ENCODE assay signal across 11 cellular contexts in the genomic region with DNA sequence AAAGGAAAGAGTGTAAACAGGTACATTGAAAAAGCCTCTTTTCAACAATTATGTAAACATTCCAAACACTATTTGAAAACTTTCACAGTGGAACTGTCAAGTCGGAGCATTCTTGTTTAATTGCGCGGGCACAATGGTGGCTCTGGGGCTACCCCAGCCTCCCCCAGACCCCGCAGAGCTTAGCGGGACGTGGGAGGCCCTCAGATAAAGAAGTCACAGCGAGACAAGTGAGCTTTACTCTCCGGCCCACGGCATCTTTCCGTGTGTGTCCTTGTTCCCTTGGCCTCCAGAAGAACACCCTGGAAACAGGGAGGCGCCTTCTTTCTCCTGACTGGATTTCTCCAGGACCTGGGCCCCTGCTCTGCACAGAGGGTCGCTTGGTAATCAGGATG.
DNase-seq lines count a peak whose midpoint lies in the region; ATAC-seq and TF ChIP-seq lines count a peak whose summit lies in the region.
"Had no signal": no experiment of that assay in that cellular context is flagged by ENCODE, and none has a peak within 500 bp of the region (broad histone marks: within the 10 kb centered on the region; RNA-seq: fewer than 3 reads in every experiment).

No MANE protein-coding gene starts in this region.

- H3K27ac ChIP-seq in adrenal gland = no peak overlapping the region
- H3K27ac ChIP-seq: SK-N-MC had no signal

- intact Hi-C loops in adrenal gland (cut with DNase I) = no loop called here

- no peaks in the 10 kb centered on the region for H3K36me3 ChIP-seq in adrenal gland (replicated peaks in 1 of 2)

- H3K4me3 Mint-ChIP-seq in WTC11 = peak overlapping the region; percentile 78
- peak overlapping the region; percentile 71 for H3K4me3 Mint-ChIP-seq in progenitor cell of endocrine pancreas (ENCODE audit: low read depth)

- H3K9me3 ChIP-seq in iPS-18c (ENCODE audit: control insufficient read depth, insufficient read depth, low read length) (no peaks in the 10 kb centered on the region), adrenal gland (replicated peaks in 1 of 3) (no peaks in the 10 kb centered on the region)

- POLR2A ChIA-PET in WTC11 (lab: Charles Lee) = interaction anchor here (0.9 to 1.6 kb wide), 4 partner anchors 9 to 394 kb away, joined by 3 to 5 read pairs (median 4); no protein-coding TSS in a partner anchor

- peaks cover 19% of the 10 kb centered on the region for H3K27me3 ChIP-seq in adrenal gland

- 63 to 72% (median 71%) methylated on average over 12 of the region's 12 CpGs for WGBS in adrenal gland, 4 donors

- H3K4me3 ChIP-seq in GM12864 (ENCODE audit: low read depth, low read length) (peak overlapping the region; percentile 57), iPS-18c (ENCODE audit: insufficient read depth, low read depth, low read length) (peak overlapping the region; percentile 51), adrenal gland (peak overlapping the region in 1 of 4 donors; percentile 36)
- H3K4me3 ChIP-seq: lung, SK-N-MC had no signal

- TF ChIP-seq CTCF in GM12864 (IDR thresholded peaks at IDR 0.05; ENCODE audit: low read depth, low read length, missing control alignments) (no peak), WTC11 (IDR thresholded peaks at IDR 0.05) (no peak), progenitor cell of endocrine pancreas (IDR thresholded peaks at IDR 0.05; ENCODE audit: unreplicated experiment) (no peak), adrenal gland (IDR thresholded peaks at IDR 0.05) (no peak)

- TF ChIP-seq POLR2A in adrenal gland (IDR thresholded peaks at IDR 0.05) = no peak

- H3K4me1 ChIP-seq in adrenal gland (replicated peaks in 1 of 2) = peaks cover 0 to 3% of the 10 kb centered on the region in 2 donors

- H3K36me3 Mint-ChIP-seq in WTC11 = peaks cover 21% of the 10 kb centered on the region
- H3K36me3 Mint-ChIP-seq in progenitor cell of endocrine pancreas (ENCODE audit: insufficient read depth) = peaks cover 1% of the 10 kb centered on the region

- H3K27ac Mint-ChIP-seq in WTC11 = peak overlapping the region; percentile 93
- H3K27ac Mint-ChIP-seq in progenitor cell of endocrine pancreas = peak overlapping the region; percentile 82

- peaks cover 22% of the 10 kb centered on the region for H3K9me3 Mint-ChIP-seq in WTC11
- H3K9me3 Mint-ChIP-seq in progenitor cell of endocrine pancreas (ENCODE audit: low read depth) = peaks cover 6% of the 10 kb centered on the region

- H3K27me3 Mint-ChIP-seq in WTC11 (ENCODE audit: low read depth) (peaks cover 30% of the 10 kb centered on the region), progenitor cell of endocrine pancreas (peaks cover 33% of the 10 kb centered on the region)

- H3K4me1 Mint-ChIP-seq in WTC11 = peaks cover 31% of the 10 kb centered on the region
- H3K4me1 Mint-ChIP-seq in progenitor cell of endocrine pancreas (ENCODE audit: low read depth) = peaks cover 21% of the 10 kb centered on the region

- DNase-seq in GM12864 (ENCODE audit: low read depth) (no peak), WTC11 (ENCODE audit: low spot score) (no peak), progenitor cell of endocrine pancreas (ENCODE audit: low spot score, unreplicated experiment) (no peak), OCI-M1 (lab: John Stamatoyannopoulos, UW) (no peak), adrenal gland (no peak), NCI-H1417 (lab: John Stamatoyannopoulos, UW) (no peak), NCI-H1417 treated with DMSO at 0.1 percent for 48 hours (lab: John Stamatoyannopoulos, UW) (no peak)
- DNase-seq: AML-193 had no signal

- peak; percentile 20 for ATAC-seq in WTC11

- CTCF ChIA-PET in WTC11 (lab: Charles Lee) = interaction anchor here (1.6 to 3.1 kb wide), 4 partner anchors 7 to 26 kb away, joined by 5 to 24 read pairs (median 10); no protein-coding TSS in a partner anchor

TF ChIP-seq in WTC11, 78 proteins besides CTCF, POLR2A, EP300 and RAD21:
- TF ChIP-seq, protein P1, sequence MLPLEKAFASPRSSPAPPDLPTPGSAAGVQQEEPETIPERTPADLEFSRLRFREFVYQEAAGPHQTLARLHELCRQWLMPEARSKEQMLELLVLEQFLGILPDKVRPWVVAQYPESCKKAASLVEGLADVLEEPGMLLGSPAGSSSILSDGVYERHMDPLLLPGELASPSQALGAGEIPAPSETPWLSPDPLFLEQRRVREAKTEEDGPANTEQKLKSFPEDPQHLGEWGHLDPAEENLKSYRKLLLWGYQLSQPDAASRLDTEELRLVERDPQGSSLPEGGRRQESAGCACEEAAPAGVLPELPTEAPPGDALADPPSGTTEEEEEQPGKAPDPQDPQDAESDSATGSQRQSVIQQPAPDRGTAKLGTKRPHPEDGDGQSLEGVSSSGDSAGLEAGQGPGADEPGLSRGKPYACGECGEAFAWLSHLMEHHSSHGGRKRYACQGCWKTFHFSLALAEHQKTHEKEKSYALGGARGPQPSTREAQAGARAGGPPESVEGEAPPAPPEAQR (CRISPR knock-in tag; IDR thresholded peaks at IDR 0.05) = no peak
- TF ChIP-seq, protein P2, sequence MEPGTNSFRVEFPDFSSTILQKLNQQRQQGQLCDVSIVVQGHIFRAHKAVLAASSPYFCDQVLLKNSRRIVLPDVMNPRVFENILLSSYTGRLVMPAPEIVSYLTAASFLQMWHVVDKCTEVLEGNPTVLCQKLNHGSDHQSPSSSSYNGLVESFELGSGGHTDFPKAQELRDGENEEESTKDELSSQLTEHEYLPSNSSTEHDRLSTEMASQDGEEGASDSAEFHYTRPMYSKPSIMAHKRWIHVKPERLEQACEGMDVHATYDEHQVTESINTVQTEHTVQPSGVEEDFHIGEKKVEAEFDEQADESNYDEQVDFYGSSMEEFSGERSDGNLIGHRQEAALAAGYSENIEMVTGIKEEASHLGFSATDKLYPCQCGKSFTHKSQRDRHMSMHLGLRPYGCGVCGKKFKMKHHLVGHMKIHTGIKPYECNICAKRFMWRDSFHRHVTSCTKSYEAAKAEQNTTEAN (CRISPR knock-in tag; IDR thresholded peaks at IDR 0.05) = no peak
- TF ChIP-seq HMGA2 (CRISPR knock-in tag; IDR thresholded peaks at IDR 0.05) (no peak), ATF2 (CRISPR knock-in tag; IDR thresholded peaks at IDR 0.05; ENCODE audit: borderline replicate concordance, low read depth) (no peak), FOXP1 (CRISPR knock-in tag; IDR thresholded peaks at IDR 0.05; ENCODE audit: borderline replicate concordance) (no peak), ZBTB21 (CRISPR knock-in tag; IDR thresholded peaks at IDR 0.05; ENCODE audit: borderline replicate concordance) (no peak), ZNF281 (CRISPR knock-in tag; IDR thresholded peaks at IDR 0.05) (no peak)
- TF ChIP-seq, protein P3, sequence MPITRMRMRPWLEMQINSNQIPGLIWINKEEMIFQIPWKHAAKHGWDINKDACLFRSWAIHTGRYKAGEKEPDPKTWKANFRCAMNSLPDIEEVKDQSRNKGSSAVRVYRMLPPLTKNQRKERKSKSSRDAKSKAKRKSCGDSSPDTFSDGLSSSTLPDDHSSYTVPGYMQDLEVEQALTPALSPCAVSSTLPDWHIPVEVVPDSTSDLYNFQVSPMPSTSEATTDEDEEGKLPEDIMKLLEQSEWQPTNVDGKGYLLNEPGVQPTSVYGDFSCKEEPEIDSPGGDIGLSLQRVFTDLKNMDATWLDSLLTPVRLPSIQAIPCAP (CRISPR knock-in tag; IDR thresholded peaks at IDR 0.05) = no peak
